In genomic region chr12:110245278-110245868, GRCh38 we compare ENCODE assay signal across 10 cellular contexts. TPM values are rescaled to one million over a fixed set of nuclear protein-coding genes. Genes with fewer than 3 reads are reported as not detected.
A peak's percentile ranks its signal among the peaks of the same experiment; 100 is the strongest.
DNase-seq lines count a peak whose midpoint lies in the region; ATAC-seq, FAIRE-seq and TF ChIP-seq lines count a peak whose summit lies in the region.
"Had no signal": no experiment of that assay in that cellular context is flagged by ENCODE, and none has a peak within 500 bp of the region (broad histone marks: within the 10 kb centered on the region; RNA-seq: fewer than 3 reads in every experiment).

No MANE protein-coding gene starts in this region.

- peaks cover 20 to 38% (median 32%) of the 10 kb centered on the region in 3 donors for H3K4me1 ChIP-seq in pancreas
- H3K4me1 ChIP-seq: parathyroid adenoma had no signal

- no peak overlapping the region for H3K4me3 Mint-ChIP-seq in stimulated activated effector memory CD8-positive, alpha-beta T cell treated with anti-CD3 and anti-CD28 coated beads, Interleukin-12 subunit alpha, Interleukin-12 subunit beta, amount 100 ng/mL, for 72 hours

- no peaks in the 10 kb centered on the region for H3K4me1 Mint-ChIP-seq in stimulated activated effector memory CD8-positive, alpha-beta T cell treated with anti-CD3 and anti-CD28 coated beads, Interleukin-12 subunit alpha, Interleukin-12 subunit beta, amount 100 ng/mL, for 72 hours

- H3K9me3 ChIP-seq in pancreas: no peaks in the 10 kb centered on the region

- intact Hi-C loops in pancreas (cut with DNase I): no loop called here

- in situ Hi-C loops in GM13977 (cut with MboI; ENCODE audit: low pct_unique_long_range_greater_than_20kb, low sequenced_read_pairs, unreplicated experiment): no loop called here

- no peak overlapping the region for H3K4me3 ChIP-seq in pancreas
- H3K4me3 ChIP-seq: SK-N-MC had no signal

- DNase-seq in GM13977 (ENCODE audit: low spot score) (peak; percentile 56), iPS-NIHi11 (ENCODE audit: low spot score) (peak; percentile 62), pancreas (no peak)
- peak; percentile 25 for DNase-seq in activated effector memory CD4-positive, alpha-beta T cell treated with Interleukin-2 at 50 U/mL for 16 hours
- peak; percentile 15 to 59 for DNase-seq in stimulated activated effector memory CD8-positive, alpha-beta T cell treated with anti-CD3 and anti-CD28 coated beads, Interleukin-12 subunit alpha, Interleukin-12 subunit beta, amount 100 ng/mL, for 72 hours (ENCODE audit: low spot score in 2 of 2)

- H3K27me3 ChIP-seq in pancreas: no peaks in the 10 kb centered on the region

- peak; percentile 85 for ATAC-seq in stimulated activated effector memory CD8-positive, alpha-beta T cell treated with anti-CD3 and anti-CD28 coated beads, Interleukin-12 subunit alpha, Interleukin-12 subunit beta, amount 100 ng/mL, for 72 hours
- ATAC-seq in HG03354 (IDR thresholded peaks at IDR 0.05; ENCODE audit: poor library complexity, severe bottlenecking, unreplicated experiment) (no peak), pancreas (no peak), HG02678 (IDR thresholded peaks at IDR 0.05; ENCODE audit: unreplicated experiment) (no peak)

- H3K27ac Mint-ChIP-seq in stimulated activated effector memory CD8-positive, alpha-beta T cell treated with anti-CD3 and anti-CD28 coated beads, Interleukin-12 subunit alpha, Interleukin-12 subunit beta, amount 100 ng/mL, for 72 hours: no peak overlapping the region

- no peaks in the 10 kb centered on the region for H3K36me3 Mint-ChIP-seq in stimulated activated effector memory CD8-positive, alpha-beta T cell treated with anti-CD3 and anti-CD28 coated beads, Interleukin-12 subunit alpha, Interleukin-12 subunit beta, amount 100 ng/mL, for 72 hours

- H3K9me3 Mint-ChIP-seq in stimulated activated effector memory CD8-positive, alpha-beta T cell treated with anti-CD3 and anti-CD28 coated beads, Interleukin-12 subunit alpha, Interleukin-12 subunit beta, amount 100 ng/mL, for 72 hours: no peaks in the 10 kb centered on the region

- WGBS in pancreas, 2 donors: 74 to 76% methylated on average over 4 of the region's 4 CpGs

- peak; percentile 79 for TF ChIP-seq CTCF in GM13977 (IDR thresholded peaks at IDR 0.05; ENCODE audit: extremely low read depth, insufficient read depth, missing control alignments)
- no peak for TF ChIP-seq CTCF in pancreas (IDR thresholded peaks at IDR 0.05)

- H3K36me3 ChIP-seq in pancreas: no peaks in the 10 kb centered on the region

- FAIRE-seq in pancreas (lab: Jason Lieb, UNC): no peak

- H3K27ac ChIP-seq in pancreas: no peak overlapping the region
- H3K27ac ChIP-seq: parathyroid adenoma, SK-N-MC had no signal

TF ChIP-seq in PFSK-1, 5 proteins besides CTCF, POLR2A, EP300 and RAD21:
- no peak for TF ChIP-seq POLR2AphosphoS5 (IDR thresholded peaks at IDR 0.05; ENCODE audit: low read depth, low read length)
- peak; percentile 39 to 82; a peak in 3 of 4 replicates for TF ChIP-seq REST (IDR thresholded peaks at IDR 0.05; ENCODE audit: insufficient read depth in 1 of 2, low read depth in 2 of 2, low read length in 2 of 2)

RNA-seq across cellular contexts. Expression of gene ATP2A2, which starts 35.7 kb away (rescaled TPM):
- 129 TPM for polyA plus RNA-seq in PFSK-1 (2012; ENCODE audit: insufficient read length, low read depth)
- 10 to 100 TPM; 35.0 to 79.7 (median 60.3) TPM for total RNA-seq in pancreas
- polyA plus RNA-seq in pancreas: 10 to 100 TPM; 16.3 to 36.7 TPM

Comparison
In these comparisons a context has a peak if more than half of its experiments do, and no peak if none do; other contexts are left out.
1. DNase-seq: peak in GM13977 (single experiment), activated effector memory CD4-positive, alpha-beta T cell treated with Interleukin-2 at 50 U/mL for 16 hours (single experiment), iPS-NIHi11 (single experiment) and stimulated activated effector memory CD8-positive, alpha-beta T cell treated with anti-CD3 and anti-CD28 coated beads, Interleukin-12 subunit alpha, Interleukin-12 subunit beta, amount 100 ng/mL, for 72 hours (2 of 2); none in pancreas (0 of 6).